In the genomic region with DNA sequence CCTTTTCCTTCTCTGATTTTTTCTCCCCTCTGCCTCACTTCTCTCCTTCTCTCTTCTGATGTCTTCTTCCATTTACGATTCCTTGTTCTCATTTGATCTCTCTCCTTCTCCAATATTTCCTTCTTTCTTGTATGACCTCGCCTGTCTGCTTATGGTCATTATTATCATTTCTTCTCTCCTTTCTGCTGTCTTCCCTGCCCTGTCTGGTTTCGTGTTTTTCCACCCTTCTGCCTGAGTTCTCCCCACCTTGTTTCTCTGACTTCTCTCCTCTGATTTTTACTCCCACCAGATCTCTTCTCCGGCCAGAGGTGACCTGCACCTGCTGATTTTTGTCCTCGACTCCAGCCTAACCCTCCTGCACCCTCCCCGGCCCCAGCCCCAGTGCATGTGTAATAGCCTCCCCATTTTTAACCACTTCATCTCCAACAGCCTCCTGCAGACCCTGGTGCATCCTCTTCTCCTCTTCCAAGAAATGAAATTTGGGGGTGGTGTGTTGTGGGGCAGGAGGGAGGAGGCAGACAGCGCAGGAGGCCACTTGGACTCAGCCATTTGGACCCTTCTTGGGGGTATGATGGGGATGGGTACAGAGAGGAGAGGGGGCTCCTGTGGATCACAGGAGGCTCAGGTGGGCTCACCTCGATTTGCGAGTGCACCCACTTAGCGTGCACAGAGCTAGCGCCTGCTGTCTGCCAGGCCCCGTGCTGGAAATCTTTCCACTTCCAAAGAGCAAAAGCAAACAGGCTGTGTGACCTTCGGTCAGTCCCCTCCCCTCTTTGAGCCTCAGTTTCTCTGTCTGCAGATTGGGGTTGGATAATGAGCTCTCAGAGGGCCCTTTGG, we compare ENCODE assay signal across 1 cellular context.
TF ChIP-seq lines count a peak whose summit lies in the region.

No MANE protein-coding gene starts in this region.

TF ChIP-seq in WTC11, 78 proteins besides CTCF, POLR2A, EP300 and RAD21 (continued from another document):
- TF ChIP-seq, protein P1, sequence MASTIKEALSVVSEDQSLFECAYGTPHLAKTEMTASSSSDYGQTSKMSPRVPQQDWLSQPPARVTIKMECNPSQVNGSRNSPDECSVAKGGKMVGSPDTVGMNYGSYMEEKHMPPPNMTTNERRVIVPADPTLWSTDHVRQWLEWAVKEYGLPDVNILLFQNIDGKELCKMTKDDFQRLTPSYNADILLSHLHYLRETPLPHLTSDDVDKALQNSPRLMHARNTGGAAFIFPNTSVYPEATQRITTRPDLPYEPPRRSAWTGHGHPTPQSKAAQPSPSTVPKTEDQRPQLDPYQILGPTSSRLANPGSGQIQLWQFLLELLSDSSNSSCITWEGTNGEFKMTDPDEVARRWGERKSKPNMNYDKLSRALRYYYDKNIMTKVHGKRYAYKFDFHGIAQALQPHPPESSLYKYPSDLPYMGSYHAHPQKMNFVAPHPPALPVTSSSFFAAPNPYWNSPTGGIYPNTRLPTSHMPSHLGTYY (CRISPR knock-in tag; IDR thresholded peaks at IDR 0.05) = no peak
- TF ChIP-seq MYBL2 (CRISPR knock-in tag; IDR thresholded peaks at IDR 0.05) = no peak
- no peak for TF ChIP-seq EMX1 (CRISPR knock-in tag; IDR thresholded peaks at IDR 0.05)
- TF ChIP-seq, protein P2, sequence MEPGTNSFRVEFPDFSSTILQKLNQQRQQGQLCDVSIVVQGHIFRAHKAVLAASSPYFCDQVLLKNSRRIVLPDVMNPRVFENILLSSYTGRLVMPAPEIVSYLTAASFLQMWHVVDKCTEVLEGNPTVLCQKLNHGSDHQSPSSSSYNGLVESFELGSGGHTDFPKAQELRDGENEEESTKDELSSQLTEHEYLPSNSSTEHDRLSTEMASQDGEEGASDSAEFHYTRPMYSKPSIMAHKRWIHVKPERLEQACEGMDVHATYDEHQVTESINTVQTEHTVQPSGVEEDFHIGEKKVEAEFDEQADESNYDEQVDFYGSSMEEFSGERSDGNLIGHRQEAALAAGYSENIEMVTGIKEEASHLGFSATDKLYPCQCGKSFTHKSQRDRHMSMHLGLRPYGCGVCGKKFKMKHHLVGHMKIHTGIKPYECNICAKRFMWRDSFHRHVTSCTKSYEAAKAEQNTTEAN (CRISPR knock-in tag; IDR thresholded peaks at IDR 0.05) = no peak
- TF ChIP-seq, protein P3, sequence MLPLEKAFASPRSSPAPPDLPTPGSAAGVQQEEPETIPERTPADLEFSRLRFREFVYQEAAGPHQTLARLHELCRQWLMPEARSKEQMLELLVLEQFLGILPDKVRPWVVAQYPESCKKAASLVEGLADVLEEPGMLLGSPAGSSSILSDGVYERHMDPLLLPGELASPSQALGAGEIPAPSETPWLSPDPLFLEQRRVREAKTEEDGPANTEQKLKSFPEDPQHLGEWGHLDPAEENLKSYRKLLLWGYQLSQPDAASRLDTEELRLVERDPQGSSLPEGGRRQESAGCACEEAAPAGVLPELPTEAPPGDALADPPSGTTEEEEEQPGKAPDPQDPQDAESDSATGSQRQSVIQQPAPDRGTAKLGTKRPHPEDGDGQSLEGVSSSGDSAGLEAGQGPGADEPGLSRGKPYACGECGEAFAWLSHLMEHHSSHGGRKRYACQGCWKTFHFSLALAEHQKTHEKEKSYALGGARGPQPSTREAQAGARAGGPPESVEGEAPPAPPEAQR (CRISPR knock-in tag; IDR thresholded peaks at IDR 0.05) = no peak
- TF ChIP-seq TP53 (CRISPR knock-in tag; IDR thresholded peaks at IDR 0.05) = no peak
